ENCODE assay signal across 1 cellular context in the genomic region with DNA sequence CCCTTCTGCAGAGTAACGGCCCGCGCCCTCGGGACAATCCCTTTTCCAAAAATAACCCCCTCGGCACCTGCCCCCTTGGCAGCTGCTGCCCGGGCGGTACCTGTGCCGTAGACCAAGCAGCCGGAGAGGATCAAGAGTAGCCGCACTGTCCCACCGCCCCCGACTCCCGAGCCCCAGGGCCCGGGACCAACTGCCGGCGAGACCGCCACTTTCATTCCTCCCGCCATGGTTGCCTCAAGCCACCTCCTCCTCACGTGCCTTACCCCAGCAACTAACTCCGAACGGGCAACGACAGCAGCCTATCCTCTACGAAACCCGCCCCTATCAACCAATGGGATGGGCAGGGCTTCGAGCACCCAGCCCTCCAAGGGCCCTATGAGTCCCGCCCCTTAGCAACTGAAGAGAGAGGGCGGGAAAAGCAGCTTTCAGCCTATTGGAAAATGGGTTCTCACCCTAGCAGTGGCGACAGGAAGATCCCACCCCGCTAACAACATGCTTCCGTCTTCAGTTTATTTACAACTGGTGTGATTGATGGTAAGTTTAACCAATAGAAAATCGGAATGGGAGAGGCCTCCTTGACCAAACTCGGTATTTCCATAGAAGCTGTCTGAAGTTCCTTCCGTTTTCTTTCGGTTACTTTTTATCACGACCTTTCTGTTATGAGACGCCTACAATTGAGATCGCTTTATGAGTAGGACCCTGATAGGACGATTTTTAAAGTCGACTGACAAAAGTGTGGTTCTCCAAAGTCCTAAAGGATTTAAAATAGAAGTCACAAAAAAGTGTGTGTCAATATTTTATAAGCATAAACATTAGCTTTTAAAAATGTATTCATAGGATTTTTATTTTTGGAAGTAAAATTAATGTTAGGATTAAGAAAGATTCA.
TF ChIP-seq lines count a peak whose summit lies in the region.

A gene with protein sequence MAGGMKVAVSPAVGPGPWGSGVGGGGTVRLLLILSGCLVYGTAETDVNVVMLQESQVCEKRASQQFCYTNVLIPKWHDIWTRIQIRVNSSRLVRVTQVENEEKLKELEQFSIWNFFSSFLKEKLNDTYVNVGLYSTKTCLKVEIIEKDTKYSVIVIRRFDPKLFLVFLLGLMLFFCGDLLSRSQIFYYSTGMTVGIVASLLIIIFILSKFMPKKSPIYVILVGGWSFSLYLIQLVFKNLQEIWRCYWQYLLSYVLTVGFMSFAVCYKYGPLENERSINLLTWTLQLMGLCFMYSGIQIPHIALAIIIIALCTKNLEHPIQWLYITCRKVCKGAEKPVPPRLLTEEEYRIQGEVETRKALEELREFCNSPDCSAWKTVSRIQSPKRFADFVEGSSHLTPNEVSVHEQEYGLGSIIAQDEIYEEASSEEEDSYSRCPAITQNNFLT (minus strand): TSS at position 273 of the 886 bp plus-strand sequence. CDS start 46 bp downstream, at position 227.

TF ChIP-seq in HepG2, 621 proteins besides CTCF, POLR2A, EP300 and RAD21 (continued from another document):
- TF ChIP-seq ZNF318 (CRISPR knock-in tag; IDR thresholded peaks at IDR 0.05): peak; percentile 66; the same call in 1 of the 2 replicates
- TF ChIP-seq POLR2G (IDR thresholded peaks at IDR 0.05; ENCODE audit: low read depth, low read length): peak; percentile 76
- peak; percentile 35; the same call in 1 of the 2 replicates for TF ChIP-seq NCOR1 (IDR thresholded peaks at IDR 0.05; ENCODE audit: borderline replicate concordance, low read length)
- TF ChIP-seq MXD4 (CRISPR knock-in tag; IDR thresholded peaks at IDR 0.05): peak; percentile 35; the same call in 1 of the 2 replicates
- peak; percentile 45; the same call in 1 of the 2 replicates for TF ChIP-seq REPIN1 (CRISPR knock-in tag; IDR thresholded peaks at IDR 0.05; ENCODE audit: borderline replicate concordance, low read depth)
- no peak for TF ChIP-seq HMG20A (CRISPR knock-in tag; IDR thresholded peaks at IDR 0.05; ENCODE audit: borderline replicate concordance)
- 0 out of 2 replicates have a peak, but pooled peaks have one; percentile 27 for TF ChIP-seq NFIC (IDR thresholded peaks at IDR 0.05; ENCODE audit: low read length)
- TF ChIP-seq, protein P1, sequence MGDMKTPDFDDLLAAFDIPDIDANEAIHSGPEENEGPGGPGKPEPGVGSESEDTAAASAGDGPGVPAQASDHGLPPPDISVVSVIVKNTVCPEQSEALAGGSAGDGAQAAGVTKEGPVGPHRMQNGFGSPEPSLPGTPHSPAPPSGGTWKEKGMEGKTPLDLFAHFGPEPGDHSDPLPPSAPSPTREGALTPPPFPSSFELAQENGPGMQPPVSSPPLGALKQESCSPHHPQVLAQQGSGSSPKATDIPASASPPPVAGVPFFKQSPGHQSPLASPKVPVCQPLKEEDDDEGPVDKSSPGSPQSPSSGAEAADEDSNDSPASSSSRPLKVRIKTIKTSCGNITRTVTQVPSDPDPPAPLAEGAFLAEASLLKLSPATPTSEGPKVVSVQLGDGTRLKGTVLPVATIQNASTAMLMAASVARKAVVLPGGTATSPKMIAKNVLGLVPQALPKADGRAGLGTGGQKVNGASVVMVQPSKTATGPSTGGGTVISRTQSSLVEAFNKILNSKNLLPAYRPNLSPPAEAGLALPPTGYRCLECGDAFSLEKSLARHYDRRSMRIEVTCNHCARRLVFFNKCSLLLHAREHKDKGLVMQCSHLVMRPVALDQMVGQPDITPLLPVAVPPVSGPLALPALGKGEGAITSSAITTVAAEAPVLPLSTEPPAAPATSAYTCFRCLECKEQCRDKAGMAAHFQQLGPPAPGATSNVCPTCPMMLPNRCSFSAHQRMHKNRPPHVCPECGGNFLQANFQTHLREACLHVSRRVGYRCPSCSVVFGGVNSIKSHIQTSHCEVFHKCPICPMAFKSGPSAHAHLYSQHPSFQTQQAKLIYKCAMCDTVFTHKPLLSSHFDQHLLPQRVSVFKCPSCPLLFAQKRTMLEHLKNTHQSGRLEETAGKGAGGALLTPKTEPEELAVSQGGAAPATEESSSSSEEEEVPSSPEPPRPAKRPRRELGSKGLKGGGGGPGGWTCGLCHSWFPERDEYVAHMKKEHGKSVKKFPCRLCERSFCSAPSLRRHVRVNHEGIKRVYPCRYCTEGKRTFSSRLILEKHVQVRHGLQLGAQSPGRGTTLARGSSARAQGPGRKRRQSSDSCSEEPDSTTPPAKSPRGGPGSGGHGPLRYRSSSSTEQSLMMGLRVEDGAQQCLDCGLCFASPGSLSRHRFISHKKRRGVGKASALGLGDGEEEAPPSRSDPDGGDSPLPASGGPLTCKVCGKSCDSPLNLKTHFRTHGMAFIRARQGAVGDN (CRISPR knock-in tag; IDR thresholded peaks at IDR 0.05): peak; percentile 93
- TF ChIP-seq FOXP4 (CRISPR knock-in tag; IDR thresholded peaks at IDR 0.05): 0 out of 2 replicates have a peak, but pooled peaks have one; percentile 16
- peak; percentile 91 for TF ChIP-seq ARNT2 (CRISPR knock-in tag; IDR thresholded peaks at IDR 0.05; ENCODE audit: low read depth)
- TF ChIP-seq RARA (CRISPR knock-in tag; IDR thresholded peaks at IDR 0.05): no peak
- TF ChIP-seq HCFC1 (IDR thresholded peaks at IDR 0.05; ENCODE audit: low read depth, low read length): no peak
- TF ChIP-seq, protein P2, sequence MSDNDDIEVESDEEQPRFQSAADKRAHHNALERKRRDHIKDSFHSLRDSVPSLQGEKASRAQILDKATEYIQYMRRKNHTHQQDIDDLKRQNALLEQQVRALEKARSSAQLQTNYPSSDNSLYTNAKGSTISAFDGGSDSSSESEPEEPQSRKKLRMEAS (IDR thresholded peaks at IDR 0.05): peak; percentile 96
- no peak for TF ChIP-seq SIX4 (CRISPR knock-in tag; IDR thresholded peaks at IDR 0.05)
- peak; percentile 68; the same call in 1 of the 2 replicates for TF ChIP-seq DMAP1 (CRISPR knock-in tag; IDR thresholded peaks at IDR 0.05)
- no peak for TF ChIP-seq CHCHD3 (CRISPR knock-in tag; IDR thresholded peaks at IDR 0.05)
- no peak for TF ChIP-seq AKNA (CRISPR knock-in tag; IDR thresholded peaks at IDR 0.05; ENCODE audit: borderline replicate concordance)
- TF ChIP-seq ZMYM4 (CRISPR knock-in tag; IDR thresholded peaks at IDR 0.05): peak; percentile 71
TF ChIP-seq in HepG2: peak in this region for 174.
